1 cellular context compared by ENCODE assay signal in genomic region chr19:50413531-50413930, GRCh38.
TF ChIP-seq lines count a peak whose summit lies in the region.

No MANE protein-coding gene starts in this region.

TF ChIP-seq in IMR-90, 13 proteins besides CTCF, POLR2A, EP300 and RAD21:
- TF ChIP-seq MAFK (IDR thresholded peaks at IDR 0.05; ENCODE audit: low read depth, low read length), result no peak
